In genomic region chr1:248897412-248898337, GRCh38 we compare ENCODE assay signal across 16 cellular contexts.
"Had no signal": no experiment of that assay in that cellular context is flagged by ENCODE, and none has a peak within 500 bp of the region (broad histone marks: within the 10 kb centered on the region; RNA-seq: fewer than 3 reads in every experiment).

No MANE protein-coding gene starts in this region.

- DNase-seq: activated CD4-positive, alpha-beta T cell treated with anti-CD3 and anti-CD28 coated beads for 36 hours; activated CD4-positive, alpha-beta T cell treated with anti-CD3 and anti-CD28 coated beads, Interleukin-2, amount 50 U/mL, for 48 hours; activated gamma-delta T cell; effector memory CD4-positive, alpha-beta T cell; head of caudate nucleus; left cardiac atrium; natural killer cell; nucleus accumbens; stimulated activated naive B cell treated with anti-CD40 and anti-IgM and Interleukin-4, amounts not matched to agents 10 μg/mL and 1 μg/mL and 100 μg/mL, for 72 hours; SW 1271 had no signal

- H3K36me3 Mint-ChIP-seq: activated naive CD4-positive, alpha-beta T cell treated with anti-CD3 and anti-CD28 coated beads, Interleukin-2, amount 50 U/mL, for 24 hours; natural killer cell; stimulated activated naive B cell treated with anti-CD40 and anti-IgM and Interleukin-4, amounts not matched to agents 10 μg/mL and 1 μg/mL and 100 μg/mL, for 72 hours had no signal

- H3K4me3 Mint-ChIP-seq: activated CD4-positive, alpha-beta T cell treated with anti-CD3 and anti-CD28 coated beads for 36 hours; activated naive CD4-positive, alpha-beta T cell treated with anti-CD3 and anti-CD28 coated beads, Interleukin-2, amount 50 U/mL, for 24 hours; dendritic cell treated with granulocyte-macrophage colony-stimulating factor and Interleukin-4, amounts not matched to agents 40 ng/mL and 50 ng/mL, for 4 days; natural killer cell; stimulated activated naive B cell treated with anti-CD40 and anti-IgM and Interleukin-4, amounts not matched to agents 10 μg/mL and 1 μg/mL and 100 μg/mL, for 72 hours had no signal

- H3K9me3 Mint-ChIP-seq: activated naive CD4-positive, alpha-beta T cell treated with anti-CD3 and anti-CD28 coated beads, Interleukin-2, amount 50 U/mL, for 24 hours; dendritic cell treated with granulocyte-macrophage colony-stimulating factor and Interleukin-4, amounts not matched to agents 40 ng/mL and 50 ng/mL, for 4 days; natural killer cell; stimulated activated naive B cell treated with anti-CD40 and anti-IgM and Interleukin-4, amounts not matched to agents 10 μg/mL and 1 μg/mL and 100 μg/mL, for 72 hours had no signal

- ATAC-seq: activated CD4-positive, alpha-beta T cell treated with anti-CD3 and anti-CD28 coated beads for 36 hours; left cardiac atrium; natural killer cell; stimulated activated naive B cell treated with anti-CD40 and anti-IgM and Interleukin-4, amounts not matched to agents 10 μg/mL and 1 μg/mL and 100 μg/mL, for 72 hours had no signal

- H3K27ac Mint-ChIP-seq: activated CD4-positive, alpha-beta T cell treated with anti-CD3 and anti-CD28 coated beads for 36 hours; activated naive CD4-positive, alpha-beta T cell treated with anti-CD3 and anti-CD28 coated beads, Interleukin-2, amount 50 U/mL, for 24 hours; dendritic cell treated with granulocyte-macrophage colony-stimulating factor and Interleukin-4, amounts not matched to agents 40 ng/mL and 50 ng/mL, for 4 days; natural killer cell; stimulated activated naive B cell treated with anti-CD40 and anti-IgM and Interleukin-4, amounts not matched to agents 10 μg/mL and 1 μg/mL and 100 μg/mL, for 72 hours had no signal

- H3K4me1 Mint-ChIP-seq: activated naive CD4-positive, alpha-beta T cell treated with anti-CD3 and anti-CD28 coated beads, Interleukin-2, amount 50 U/mL, for 24 hours; natural killer cell had no signal

- FAIRE-seq: bronchial epithelial cell, frontal cortex, TTC549, urothelium cell line had no signal
